In the genomic region with DNA sequence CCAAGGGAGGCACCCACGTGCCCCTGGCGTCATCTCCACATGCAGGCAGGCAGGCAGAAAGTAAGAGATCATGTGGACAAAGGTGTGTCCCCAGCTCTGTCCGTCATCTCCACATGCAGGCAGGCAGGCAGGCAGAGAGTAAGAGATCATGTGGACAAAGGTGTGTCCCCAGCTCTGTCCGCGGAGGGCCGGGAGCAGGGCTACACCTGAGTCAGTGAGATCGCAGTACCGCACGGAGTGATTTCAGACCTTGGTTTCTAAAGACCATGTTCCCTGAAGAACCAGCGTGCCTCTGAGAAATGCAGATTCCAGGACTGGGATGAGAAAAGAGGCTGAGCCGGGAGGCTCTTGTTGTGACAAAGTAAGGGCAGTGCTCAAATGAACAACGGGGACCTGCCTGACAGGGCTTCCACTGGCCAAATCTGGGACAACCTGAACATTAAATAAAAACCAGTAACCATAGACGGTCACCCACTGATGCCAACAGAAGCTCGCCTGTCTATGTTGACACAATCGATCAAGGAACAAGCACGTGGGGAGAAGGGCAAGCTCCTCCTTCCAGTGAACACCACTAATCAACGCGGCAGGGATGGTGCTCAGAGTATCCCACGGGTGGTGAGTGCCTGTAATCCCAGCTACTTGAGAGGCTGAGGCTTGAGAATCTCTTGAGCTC, we compare ENCODE assay signal across 1 cellular context.
TF ChIP-seq lines count a peak whose summit lies in the region.

No MANE protein-coding gene starts in this region.

TF ChIP-seq in IMR-90, 13 proteins besides CTCF, POLR2A, EP300 and RAD21:
- TF ChIP-seq, protein P1, sequence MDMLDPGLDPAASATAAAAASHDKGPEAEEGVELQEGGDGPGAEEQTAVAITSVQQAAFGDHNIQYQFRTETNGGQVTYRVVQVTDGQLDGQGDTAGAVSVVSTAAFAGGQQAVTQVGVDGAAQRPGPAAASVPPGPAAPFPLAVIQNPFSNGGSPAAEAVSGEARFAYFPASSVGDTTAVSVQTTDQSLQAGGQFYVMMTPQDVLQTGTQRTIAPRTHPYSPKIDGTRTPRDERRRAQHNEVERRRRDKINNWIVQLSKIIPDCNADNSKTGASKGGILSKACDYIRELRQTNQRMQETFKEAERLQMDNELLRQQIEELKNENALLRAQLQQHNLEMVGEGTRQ (IDR thresholded peaks at IDR 0.05; ENCODE audit: low read depth, low read length) = no peak
- TF ChIP-seq RCOR1 (IDR thresholded peaks at IDR 0.05; ENCODE audit: insufficient replicate concordance, low read length) = no peak
- TF ChIP-seq SMC3 (IDR thresholded peaks at IDR 0.05; ENCODE audit: low read depth, low read length) = no peak
- TF ChIP-seq, protein P2, sequence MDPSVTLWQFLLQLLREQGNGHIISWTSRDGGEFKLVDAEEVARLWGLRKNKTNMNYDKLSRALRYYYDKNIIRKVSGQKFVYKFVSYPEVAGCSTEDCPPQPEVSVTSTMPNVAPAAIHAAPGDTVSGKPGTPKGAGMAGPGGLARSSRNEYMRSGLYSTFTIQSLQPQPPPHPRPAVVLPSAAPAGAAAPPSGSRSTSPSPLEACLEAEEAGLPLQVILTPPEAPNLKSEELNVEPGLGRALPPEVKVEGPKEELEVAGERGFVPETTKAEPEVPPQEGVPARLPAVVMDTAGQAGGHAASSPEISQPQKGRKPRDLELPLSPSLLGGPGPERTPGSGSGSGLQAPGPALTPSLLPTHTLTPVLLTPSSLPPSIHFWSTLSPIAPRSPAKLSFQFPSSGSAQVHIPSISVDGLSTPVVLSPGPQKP (IDR thresholded peaks at IDR 0.05; ENCODE audit: borderline replicate concordance, low read depth, low read length) = no peak
- no peak for TF ChIP-seq CHD1 (IDR thresholded peaks at IDR 0.05; ENCODE audit: low read depth, low read length)
- no peak for TF ChIP-seq RFX5 (IDR thresholded peaks at IDR 0.05; ENCODE audit: low read depth, low read length)
- TF ChIP-seq CEBPB (IDR thresholded peaks at IDR 0.05; ENCODE audit: low read depth, low read length) = no peak
